ENCODE assay signal across 23 cellular contexts in the genomic region with DNA sequence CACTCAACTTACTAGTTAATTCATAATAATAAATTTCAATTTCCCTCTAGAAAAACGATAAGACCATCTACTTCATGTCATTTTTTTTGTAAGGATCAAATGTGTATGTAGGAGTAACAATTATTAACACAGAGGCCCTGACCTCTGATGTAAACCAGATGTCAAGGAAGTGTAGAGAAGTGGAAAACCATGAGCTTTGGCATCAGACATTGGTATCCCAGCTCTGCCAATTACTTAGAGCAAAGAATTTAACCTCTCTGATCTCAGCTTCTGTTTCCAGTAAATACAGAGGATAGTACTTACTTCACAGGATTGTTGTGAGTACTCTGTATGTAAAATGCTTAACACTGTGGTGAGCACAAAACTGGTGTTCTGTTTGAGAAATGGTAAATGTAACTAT. TPM values are rescaled to one million over a fixed set of nuclear protein-coding genes. Genes with fewer than 3 reads are reported as not detected.
DNase-seq lines count a peak whose midpoint lies in the region; ATAC-seq, FAIRE-seq and TF ChIP-seq lines count a peak whose summit lies in the region.
"Had no signal": no experiment of that assay in that cellular context is flagged by ENCODE, and none has a peak within 500 bp of the region (broad histone marks: within the 10 kb centered on the region; RNA-seq: fewer than 3 reads in every experiment).

No MANE protein-coding gene starts in this region.

- no TSS peak for BruUV-seq in HepG2 (replicated peaks; lab: Mats Ljungman, UMichigan)

- H3K4me3 ChIP-seq in liver (ENCODE audit: low read depth in 1 of 3, low read length in 3 of 3) (no peak overlapping the region), HepG2 (replicated peaks in 1 of 3; ENCODE audit: insufficient read depth in 1 of 3, low read depth in 2 of 3, low read length in 3 of 3) (no peak overlapping the region), astrocyte (ENCODE audit: insufficient read depth, low read depth, low read length) (no peak overlapping the region), BE2C (ENCODE audit: low read depth, low read length) (no peak overlapping the region)
- H3K4me3 ChIP-seq: body of pancreas, spleen, uterus had no signal

- H3K27ac ChIP-seq in liver (ENCODE audit: low read depth in 1 of 2, low read length in 2 of 2) (no peak overlapping the region), HepG2 (ENCODE audit: extremely low read length, insufficient read depth, low read length) (no peak overlapping the region), astrocyte (ENCODE audit: low read depth, low read length) (no peak overlapping the region)
- H3K27ac ChIP-seq: body of pancreas, spleen, uterus had no signal

- no peak for TF ChIP-seq POLR2A in HepG2 (IDR thresholded peaks at IDR 0.05; ENCODE audit: insufficient read depth in 1 of 2, low read depth in 2 of 2, low read length in 2 of 2)

- in situ Hi-C loops in HepG2 (cut with HindIII; ENCODE audit: extremely low pct_ligation_motif_present, low pct_unique_long_range_greater_than_20kb) = no loop called here

- FAIRE-seq in HepG2 (lab: Jason Lieb, UNC) = no peak
- peak; percentile 5 for FAIRE-seq in astrocyte (lab: Jason Lieb, UNC)
- FAIRE-seq: GM18507, H1 had no signal

- no peaks in the 10 kb centered on the region for H3K9me3 Mint-ChIP-seq in astrocyte (ENCODE audit: unreplicated experiment)
- H3K9me3 Mint-ChIP-seq: activated T-cell treated with anti-CD3 and anti-CD28 coated beads, Interleukin-2, amount 50 U/mL, for 4 hours; CD8-positive, alpha-beta T cell; neural crest cell; T-cell had no signal

- H3K4me2 ChIP-seq in HepG2 (ENCODE audit: low read depth, low read length) (no peak overlapping the region), astrocyte (ENCODE audit: low read length) (no peak overlapping the region)

- H3K9ac ChIP-seq in liver (ENCODE audit: low read depth in 1 of 2, low read length in 2 of 2) (no peak overlapping the region), HepG2 (ENCODE audit: insufficient read depth, low read depth, low read length) (no peak overlapping the region), astrocyte (ENCODE audit: low read length) (no peak overlapping the region)

- TF ChIP-seq EP300 in HepG2 (IDR thresholded peaks at IDR 0.05; ENCODE audit: low read depth in 2 of 2, low read length in 2 of 2) = no peak
- no peak for TF ChIP-seq EP300 in HepG2 (CRISPR knock-in tag; IDR thresholded peaks at IDR 0.05; ENCODE audit: borderline replicate concordance)

- H3K4me3 Mint-ChIP-seq in astrocyte (ENCODE audit: unreplicated experiment) = no peak overlapping the region
- H3K4me3 Mint-ChIP-seq: activated T-cell treated with anti-CD3 and anti-CD28 coated beads, Interleukin-2, amount 50 U/mL, for 4 hours; CD8-positive, alpha-beta T cell; neural crest cell; T-cell had no signal

- TF ChIP-seq RAD21 in liver (IDR thresholded peaks at IDR 0.05) (no peak), HepG2 (CRISPR knock-in tag; IDR thresholded peaks at IDR 0.05) (no peak)

- peaks cover 17% of the 10 kb centered on the region for H3K36me3 Mint-ChIP-seq in astrocyte (ENCODE audit: low read depth, unreplicated experiment)

- WGBS in liver = 84% methylated on average over 1 of the region's 1 CpG
- WGBS in HepG2 (ENCODE audit: low lambda C conversion rate) = 53% methylated on average over 1 of the region's 1 CpG

- H3K36me3 ChIP-seq in liver (ENCODE audit: control insufficient read depth in 4 of 4, insufficient read depth in 3 of 4, low read depth in 1 of 4, low read length in 3 of 4) = peaks cover 5 to 23% (median 12%) of the 10 kb centered on the region in 4 donors
- peaks cover 0 to 39% of the 10 kb centered on the region in 2 experiments; a peak in 4 of 5 replicates for H3K36me3 ChIP-seq in HepG2 (replicated peaks in 1 of 2; ENCODE audit: control insufficient read depth in 1 of 2, insufficient read depth in 2 of 2, low read length in 2 of 2)
- H3K36me3 ChIP-seq in astrocyte (ENCODE audit: insufficient read depth, low read length) = peaks cover 8% of the 10 kb centered on the region
- peaks cover 37% of the 10 kb centered on the region for H3K36me3 ChIP-seq in BE2C
- H3K36me3 ChIP-seq: uterus had no signal

- no peak overlapping the region for H3K27ac Mint-ChIP-seq in astrocyte (ENCODE audit: unreplicated experiment)
- H3K27ac Mint-ChIP-seq: CD8-positive, alpha-beta T cell; T-cell had no signal

- H2AFZ ChIP-seq in HepG2 (ENCODE audit: low read length) (no peak overlapping the region), astrocyte (ENCODE audit: low read depth, low read length) (no peak overlapping the region)

- no peaks in the 10 kb centered on the region for H3K9me3 ChIP-seq in liver (ENCODE audit: control insufficient read depth in 4 of 4, low read length in 3 of 4)
- H3K9me3 ChIP-seq in HepG2 (ENCODE audit: low read length) = no peaks in the 10 kb centered on the region
- H3K9me3 ChIP-seq in astrocyte (ENCODE audit: insufficient read depth, low read depth, low read length) = no peaks in the 10 kb centered on the region
- H3K9me3 ChIP-seq in BE2C = no peaks in the 10 kb centered on the region
- H3K9me3 ChIP-seq: body of pancreas, spleen, uterus had no signal

- H3K4me1 ChIP-seq in liver (ENCODE audit: control insufficient read depth in 4 of 4, insufficient read depth in 4 of 4, low read length in 3 of 4) (no peaks in the 10 kb centered on the region), HepG2 (ENCODE audit: insufficient read depth, low read length) (no peaks in the 10 kb centered on the region), astrocyte (ENCODE audit: insufficient read depth, low read length) (no peaks in the 10 kb centered on the region), BE2C (no peaks in the 10 kb centered on the region)
- H3K4me1 ChIP-seq: uterus had no signal

- POLR2A ChIA-PET in HepG2 (lab: Yijun Ruan, JAX) = no interaction called here

- H4K20me1 ChIP-seq in HepG2 (ENCODE audit: insufficient read depth, low read length) (no peaks in the 10 kb centered on the region), astrocyte (ENCODE audit: insufficient read depth, low read length) (peaks cover 12% of the 10 kb centered on the region)

- H3K27me3 ChIP-seq in liver (ENCODE audit: control insufficient read depth in 4 of 4, insufficient read depth in 4 of 4, low read length in 3 of 4) (no peaks in the 10 kb centered on the region), HepG2 (ENCODE audit: control insufficient read depth in 1 of 2, insufficient read depth in 2 of 2, low read length in 2 of 2) (no peaks in the 10 kb centered on the region), astrocyte (ENCODE audit: insufficient read depth, low read length) (no peaks in the 10 kb centered on the region), BE2C (no peaks in the 10 kb centered on the region)
- H3K27me3 ChIP-seq: body of pancreas, spleen, uterus had no signal

- peaks cover 2% of the 10 kb centered on the region for H3K79me2 ChIP-seq in HepG2 (ENCODE audit: insufficient read depth, low read length)
- peaks cover 14% of the 10 kb centered on the region for H3K79me2 ChIP-seq in astrocyte (ENCODE audit: insufficient read depth, low read length)

- ATAC-seq in HepG2 = no peak
- ATAC-seq in GM21367 (IDR thresholded peaks at IDR 0.05; ENCODE audit: unreplicated experiment) = no peak
- ATAC-seq: activated T-cell treated with anti-CD3 and anti-CD28 coated beads, Interleukin-2, amount 50 U/mL, for 4 hours; body of pancreas; CD8-positive, alpha-beta T cell; T-cell had no signal

- no peaks in the 10 kb centered on the region for H3K27me3 Mint-ChIP-seq in astrocyte (ENCODE audit: low read depth, unreplicated experiment)
- H3K27me3 Mint-ChIP-seq: progenitor cell of endocrine pancreas, T-cell had no signal

- intact Hi-C loops in HepG2 (cut with micrococcal nuclease; ENCODE audit: unreplicated experiment) = no loop called here

- no peak for TF ChIP-seq CTCF in liver (IDR thresholded peaks at IDR 0.05; ENCODE audit: low read depth, low read length, missing input control)
- no peak for TF ChIP-seq CTCF in HepG2 (CRISPR knock-in tag; IDR thresholded peaks at IDR 0.05)
- TF ChIP-seq CTCF in astrocyte (IDR thresholded peaks at IDR 0.05; ENCODE audit: insufficient read depth, low read depth, low read length) = no peak
- TF ChIP-seq CTCF in BE2C (IDR thresholded peaks at IDR 0.05; ENCODE audit: low read depth, low read length) = no peak

- no peak for DNase-seq in HepG2 (ENCODE audit: low spot score)
- DNase-seq in astrocyte (ENCODE audit: low read depth) = peak; percentile 36
- peak; percentile 87 for DNase-seq in fibroblast of peridontal ligament (ENCODE audit: extremely low read depth)
- no peak for DNase-seq in BE2C
- no peak for DNase-seq in T-helper 1 cell
- no peak for DNase-seq in SKM-1 treated with dmso at 0.1 percent for 144 hours (lab: John Stamatoyannopoulos, UW; ENCODE audit: unreplicated experiment)
- DNase-seq: activated naive CD4-positive, alpha-beta T cell treated with anti-CD3 and anti-CD28 coated beads, Interleukin-2, amount 50 U/mL, for 16 hours; activated T-cell treated with anti-CD3 and anti-CD28 coated beads, Interleukin-2, amount 50 U/mL, for 4 hours; body of pancreas; CD8-positive, alpha-beta T cell; cortex of kidney; glutamatergic neuron; NCI-H526; spleen; stimulated activated CD8-positive, alpha-beta memory T cell treated with anti-CD3 and anti-CD28 coated beads, Interleukin-4, amount 100 ng/mL, for 48 hours; T-cell; uterus had no signal

- CTCF ChIA-PET in HepG2 (lab: Yijun Ruan, JAX; ENCODE audit: low intra/inter-chr PET ratio, low total read pairs) = no interaction called here

- no peaks in the 10 kb centered on the region for H3K4me1 Mint-ChIP-seq in astrocyte (ENCODE audit: low read depth, unreplicated experiment)
- H3K4me1 Mint-ChIP-seq: neural crest cell had no signal

RNA-seq across cellular contexts. Expression of gene AQR, which starts 17.5 kb away (rescaled TPM):
- total RNA-seq in liver = 10 to 100 TPM; 11.6 to 14.3 TPM
- polyA plus RNA-seq in liver = 1 to 10 TPM; 3.4 to 5.8 TPM
- total RNA-seq in HepG2 (2016; rRNA removed; fragmentation: Illumina TruSeq; extraction: Trizol) = 31.3 and 46.0 TPM in 2 replicates
- total RNA-seq in HepG2 (2016; cell fraction: cytosol; rRNA removed; fragmentation: Illumina TruSeq; extraction: Trizol; ENCODE audit: low read depth) = 4.8 and 5.6 TPM in 2 replicates
- 29.2 and 45.4 TPM in 2 replicates for total RNA-seq in HepG2 (2016; cell fraction: insoluble cytoplasmic fraction; rRNA removed; fragmentation: Illumina TruSeq; extraction: Trizol)
- 5.0 and 6.5 TPM in 2 replicates for total RNA-seq in HepG2 (2016; cell fraction: membrane; rRNA removed; fragmentation: Illumina TruSeq; extraction: Trizol)
- 32.4 and 35.0 TPM in 2 replicates for total RNA-seq in HepG2 (2016; cell fraction: nucleus; rRNA removed; fragmentation: Illumina TruSeq; extraction: Trizol)
- 13.8 and 18.7 TPM in 2 replicates for polyA plus RNA-seq in HepG2 (2011; rRNA removed)
- polyA plus RNA-seq in HepG2 (2011; cell fraction: cytosol; rRNA removed) = 6.9 and 13.7 TPM in 2 replicates
- 8.2 and 9.9 TPM in 2 replicates for polyA plus RNA-seq in HepG2 (2011; cell fraction: nucleus; rRNA removed)
- 7.2 and 9.3 TPM in 2 replicates for polyA plus RNA-seq in HepG2 (2012)
- polyA plus RNA-seq in HepG2 (2016; cell fraction: cytosol; fragmentation: Illumina TruSeq; extraction: Trizol; ENCODE audit: low read depth) = 1.4 and 1.9 TPM in 2 replicates
- polyA plus RNA-seq in HepG2 (2016; cell fraction: insoluble cytoplasmic fraction; fragmentation: Illumina TruSeq; extraction: Trizol; ENCODE audit: low read depth) = 49.6 and 49.8 TPM in 2 replicates
- polyA plus RNA-seq in HepG2 (2016; cell fraction: membrane; fragmentation: Illumina TruSeq; extraction: Trizol; ENCODE audit: low read depth) = 3.0 and 4.2 TPM in 2 replicates
- 33.5 and 34.1 TPM in 2 replicates for polyA plus RNA-seq in HepG2 (2016; cell fraction: nucleus; fragmentation: Illumina TruSeq; extraction: Trizol; ENCODE audit: insufficient read depth, low read depth)
- polyA minus RNA-seq in HepG2 (2011; rRNA and poly(A)+ RNA removed; ENCODE audit: low replicate concordance) = 11.6 and 36.2 TPM in 2 replicates
- polyA minus RNA-seq in HepG2 (2011; cell fraction: cytosol; rRNA and poly(A)+ RNA removed) = 16.1 and 16.7 TPM in 2 replicates
- 62.4 and 70.9 TPM in 2 replicates for polyA minus RNA-seq in HepG2 (2011; cell fraction: nucleus; rRNA and poly(A)+ RNA removed)
- 24.0 and 27.2 TPM in 2 replicates for total RNA-seq in astrocyte
- polyA plus RNA-seq in BE2C (2012; ENCODE audit: insufficient read depth, insufficient read length, low read depth) = 37.9 TPM

RNA-seq across cellular contexts. Expression of gene ZNF770, which starts 36.1 kb away (rescaled TPM):
- total RNA-seq in liver = 10 to 100 TPM; 23.9 to 33.1 TPM
- polyA plus RNA-seq in liver = 10 to 100 TPM in 1 of 2 donors, 1 to 10 TPM in 1; 9.3 to 74.4 TPM
- total RNA-seq in HepG2 (2016; rRNA removed; fragmentation: Illumina TruSeq; extraction: Trizol) = 33.1 and 79.5 TPM in 2 replicates
- 3.2 and 3.5 TPM in 2 replicates for total RNA-seq in HepG2 (2016; cell fraction: cytosol; rRNA removed; fragmentation: Illumina TruSeq; extraction: Trizol; ENCODE audit: low read depth)
- 31.9 and 72.9 TPM in 2 replicates for total RNA-seq in HepG2 (2016; cell fraction: insoluble cytoplasmic fraction; rRNA removed; fragmentation: Illumina TruSeq; extraction: Trizol)
- total RNA-seq in HepG2 (2016; cell fraction: membrane; rRNA removed; fragmentation: Illumina TruSeq; extraction: Trizol) = 22.3 and 25.2 TPM in 2 replicates
- 29.2 and 36.6 TPM in 2 replicates for total RNA-seq in HepG2 (2016; cell fraction: nucleus; rRNA removed; fragmentation: Illumina TruSeq; extraction: Trizol)
- 13.0 and 15.5 TPM in 2 replicates for polyA plus RNA-seq in HepG2 (2011; rRNA removed)
- 4.8 and 9.1 TPM in 2 replicates for polyA plus RNA-seq in HepG2 (2011; cell fraction: cytosol; rRNA removed)
- polyA plus RNA-seq in HepG2 (2011; cell fraction: nucleus; rRNA removed) = 6.1 and 8.0 TPM in 2 replicates
- 13.6 and 14.2 TPM in 2 replicates for polyA plus RNA-seq in HepG2 (2012)
- polyA plus RNA-seq in HepG2 (2016; cell fraction: cytosol; fragmentation: Illumina TruSeq; extraction: Trizol; ENCODE audit: low read depth) = 1.4 TPM in 2 replicates
- polyA plus RNA-seq in HepG2 (2016; cell fraction: insoluble cytoplasmic fraction; fragmentation: Illumina TruSeq; extraction: Trizol; ENCODE audit: low read depth) = 37.9 and 43.1 TPM in 2 replicates
- 6.4 and 6.7 TPM in 2 replicates for polyA plus RNA-seq in HepG2 (2016; cell fraction: membrane; fragmentation: Illumina TruSeq; extraction: Trizol; ENCODE audit: low read depth)
- 26.5 and 28.2 TPM in 2 replicates for polyA plus RNA-seq in HepG2 (2016; cell fraction: nucleus; fragmentation: Illumina TruSeq; extraction: Trizol; ENCODE audit: insufficient read depth, low read depth)
- polyA minus RNA-seq in HepG2 (2011; rRNA and poly(A)+ RNA removed; ENCODE audit: low replicate concordance) = 20.6 and 23.6 TPM in 2 replicates
- polyA minus RNA-seq in HepG2 (2011; cell fraction: cytosol; rRNA and poly(A)+ RNA removed) = 28.6 and 38.0 TPM in 2 replicates
- 34.9 and 43.5 TPM in 2 replicates for polyA minus RNA-seq in HepG2 (2011; cell fraction: nucleus; rRNA and poly(A)+ RNA removed)
- 43.2 and 43.3 TPM in 2 replicates for total RNA-seq in astrocyte
- polyA plus RNA-seq in BE2C (2012; ENCODE audit: insufficient read depth, insufficient read length, low read depth) = 23.3 TPM

Comparison
In these comparisons a context has a peak if more than half of its experiments do, and no peak if none do; other contexts are left out.
1. DNase-seq: peak in astrocyte (single experiment) and fibroblast of peridontal ligament (single experiment); none in HepG2 (single experiment), BE2C (single experiment), T-helper 1 cell (0 of 5) and SKM-1 treated with dmso at 0.1 percent for 144 hours (single experiment).